Comparison of ENCODE assay signal across 8 cellular contexts in genomic region chr17:56978441-56979090, GRCh38.
DNase-seq lines count a peak whose midpoint lies in the region; ATAC-seq lines count a peak whose summit lies in the region.

No MANE protein-coding gene starts in this region.

- H3K9ac ChIP-seq in endocrine pancreas (ENCODE audit: control insufficient read depth, insufficient read depth, low read length) = peak overlapping the region; percentile 27
- H3K9ac ChIP-seq in muscle layer of colon (ENCODE audit: low read length) = peak overlapping the region; percentile 37

- H3K9me3 ChIP-seq in HAP-1 (no peaks in the 10 kb centered on the region), endocrine pancreas (ENCODE audit: control insufficient read depth, low read length) (no peaks in the 10 kb centered on the region), muscle layer of colon (ENCODE audit: low read length) (no peaks in the 10 kb centered on the region)

- H3K27ac ChIP-seq in muscle layer of colon (ENCODE audit: low read depth, low read length) = no peak overlapping the region

- H3K36me3 ChIP-seq in HAP-1 (replicated peaks) (no peaks in the 10 kb centered on the region), endocrine pancreas (ENCODE audit: control insufficient read depth, insufficient read depth, low read length) (no peaks in the 10 kb centered on the region), muscle layer of colon (ENCODE audit: insufficient read depth, low read length) (peaks cover 14% of the 10 kb centered on the region)

- peak; percentile 8 for DNase-seq in EL
- no peak for DNase-seq in HAP-1 (ENCODE audit: low spot score in 2 of 2)
- peak; percentile 19 for DNase-seq in RKO (ENCODE audit: low spot score)
- DNase-seq in HuH-7.5 (ENCODE audit: low spot score) = no peak
- DNase-seq in NCI-H146 (lab: John Stamatoyannopoulos, UW) = no peak

- H3K4me3 ChIP-seq in HAP-1 = peak overlapping the region; percentile 41
- H3K4me3 ChIP-seq in endocrine pancreas (ENCODE audit: control insufficient read depth, insufficient read depth, low read length) = peak overlapping the region; percentile 78
- peak overlapping the region; percentile 43 to 81 for H3K4me3 ChIP-seq in muscle layer of colon (ENCODE audit: low read depth in 1 of 2, low read length in 2 of 2)

- H3K27me3 ChIP-seq in HAP-1 (ENCODE audit: low read depth) (no peaks in the 10 kb centered on the region), endocrine pancreas (ENCODE audit: control insufficient read depth, insufficient read depth, low read length) (no peaks in the 10 kb centered on the region), muscle layer of colon (ENCODE audit: control insufficient read depth in 1 of 2, insufficient read depth in 2 of 2, low read length in 2 of 2) (no peaks in the 10 kb centered on the region)

- no peak for ATAC-seq in HG03520 (IDR thresholded peaks at IDR 0.05; ENCODE audit: unreplicated experiment)

- H3K4me1 ChIP-seq in HAP-1 (no peaks in the 10 kb centered on the region), endocrine pancreas (ENCODE audit: control insufficient read depth, insufficient read depth, low read length) (no peaks in the 10 kb centered on the region), muscle layer of colon (ENCODE audit: insufficient read depth, low read length) (peaks cover 12% of the 10 kb centered on the region)

- in situ Hi-C loops in HAP-1 (cut with MboI; ENCODE audit: low sequenced_read_pairs) = no loop called here

Comparison
In these comparisons a context has a peak if more than half of its experiments do, and no peak if none do; other contexts are left out.
1. DNase-seq: peak in EL (single experiment) and RKO (single experiment); none in HAP-1 (0 of 2), HuH-7.5 (single experiment) and NCI-H146 (single experiment).
2. Peak in every context shown above with its lines, with median percentiles within 50 percentile points of each other: H3K4me3 ChIP-seq.